ENCODE assay signal across 18 cellular contexts in the genomic region with DNA sequence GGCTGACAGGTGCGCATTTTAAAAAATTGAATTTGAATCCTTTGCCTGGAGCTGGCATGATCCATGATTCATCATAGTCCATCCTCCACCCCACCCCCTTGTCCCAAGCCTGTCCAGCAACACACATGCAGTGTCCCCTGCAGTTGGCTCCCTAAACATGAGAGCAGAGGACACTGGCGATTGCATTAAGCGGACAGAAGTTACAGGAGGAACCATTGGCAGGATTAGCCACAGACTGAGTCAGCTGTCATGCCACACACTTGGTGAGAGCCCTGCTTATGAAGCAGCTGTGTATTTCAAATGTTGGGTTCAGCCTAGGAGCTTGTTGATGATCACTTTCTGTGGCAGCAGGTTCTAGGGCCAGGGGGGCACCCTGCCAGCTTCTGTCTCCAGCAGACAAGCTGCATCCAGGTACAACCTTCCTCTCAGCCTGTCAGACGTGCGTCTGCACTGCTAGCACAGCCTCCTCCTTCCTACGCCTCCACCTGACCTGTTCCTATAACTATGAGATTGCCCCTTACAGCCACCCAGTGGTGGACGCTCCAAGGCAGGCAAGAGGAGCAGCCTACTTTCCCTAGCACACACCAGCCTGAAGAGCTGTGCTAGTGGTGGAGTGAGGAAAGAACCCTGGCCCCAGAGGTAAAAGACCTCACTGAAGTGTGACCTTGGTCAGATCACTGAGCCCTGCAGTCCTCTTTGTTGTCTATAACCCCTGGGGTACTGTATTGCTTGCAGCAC.
DNase-seq lines count a peak whose midpoint lies in the region; ATAC-seq, FAIRE-seq and TF ChIP-seq lines count a peak whose summit lies in the region.
"Had no signal": no experiment of that assay in that cellular context is flagged by ENCODE, and none has a peak within 500 bp of the region (broad histone marks: within the 10 kb centered on the region; RNA-seq: fewer than 3 reads in every experiment).

No MANE protein-coding gene starts in this region.

- TF ChIP-seq CTCF in HepG2 (CRISPR knock-in tag; IDR thresholded peaks at IDR 0.05): no peak
- no peak for TF ChIP-seq CTCF in right lobe of liver (IDR thresholded peaks at IDR 0.05)
- TF ChIP-seq CTCF in WTC11 (IDR thresholded peaks at IDR 0.05): no peak

- POLR2A ChIA-PET in HepG2 (lab: Yijun Ruan, JAX): no interaction called here
- POLR2A ChIA-PET in WTC11 (lab: Charles Lee): no interaction called here

- no peak for TF ChIP-seq EP300 in HepG2 (IDR thresholded peaks at IDR 0.05; ENCODE audit: low read depth in 2 of 2, low read length in 2 of 2)
- no peak for TF ChIP-seq EP300 in HepG2 (CRISPR knock-in tag; IDR thresholded peaks at IDR 0.05; ENCODE audit: borderline replicate concordance)

- FAIRE-seq in HepG2 (lab: Jason Lieb, UNC): no peak
- FAIRE-seq: H54 had no signal

- no TSS peak for BruUV-seq in HepG2 (replicated peaks; lab: Mats Ljungman, UMichigan)

- in situ Hi-C loops in HepG2 (cut with HindIII; ENCODE audit: extremely low pct_ligation_motif_present, low pct_unique_long_range_greater_than_20kb): no loop called here

- no peak for DNase-seq in HepG2 (ENCODE audit: low spot score)
- no peak for DNase-seq in right lobe of liver
- DNase-seq in WTC11 (ENCODE audit: low spot score): no peak
- DNase-seq in iPS-NIHi11 (ENCODE audit: low spot score): peak; percentile 27
- DNase-seq in NCI-H146 treated with DMSO at 0.1 percent for 48 hours (lab: John Stamatoyannopoulos, UW; ENCODE audit: unreplicated experiment): no peak
- DNase-seq in activated T-cell treated with anti-CD3 and anti-CD28 coated beads, Interleukin-2, amount 50 U/mL, for 4 hours: no peak
- no peak for DNase-seq in activated CD8-positive, alpha-beta memory T cell treated with anti-CD3 and anti-CD28 coated beads, Interleukin-2, amount 50 U/mL, for 4 hours
- DNase-seq: activated CD4-positive, alpha-beta memory T cell treated with anti-CD3 and anti-CD28 coated beads for 36 hours; caudate nucleus; effector CD8-positive, alpha-beta T cell; GDM1; naive B cell; NCI-H1694 treated with DMSO at 0.1 percent for 48 hours; OCI-M1; stimulated activated CD4-positive, alpha-beta T cell treated with anti-CD3 and anti-CD28 coated beads, Interleukin-12 subunit alpha, Interleukin-12 subunit beta, amount 100 ng/mL, for 4 hours; stimulated activated naive CD8-positive, alpha-beta T cell treated with anti-CD3 and anti-CD28 coated beads, Interleukin-15, Interleukin-2, amounts not matched to agents 100 U/mL and 50 U/mL, for 24 hours had no signal

- intact Hi-C loops in HepG2 (cut with micrococcal nuclease; ENCODE audit: unreplicated experiment) (no loop called here), right lobe of liver (cut with DNase I) (no loop called here)

- no peak overlapping the region for H3K4me2 ChIP-seq in HepG2 (ENCODE audit: low read depth, low read length)

- H3K4me3 Mint-ChIP-seq in WTC11: no peak overlapping the region
- no peak overlapping the region for H3K4me3 Mint-ChIP-seq in activated T-cell treated with anti-CD3 and anti-CD28 coated beads, Interleukin-2, amount 50 U/mL, for 4 hours
- H3K4me3 Mint-ChIP-seq: activated CD4-positive, alpha-beta memory T cell treated with anti-CD3 and anti-CD28 coated beads for 36 hours; naive B cell had no signal

- no peaks in the 10 kb centered on the region for H3K27me3 ChIP-seq in HepG2 (ENCODE audit: control insufficient read depth in 1 of 2, insufficient read depth in 2 of 2, low read length in 2 of 2)
- H3K27me3 ChIP-seq in right lobe of liver: no peaks in the 10 kb centered on the region

- no peaks in the 10 kb centered on the region for H4K20me1 ChIP-seq in HepG2 (ENCODE audit: insufficient read depth, low read length)

- TF ChIP-seq POLR2A in HepG2 (IDR thresholded peaks at IDR 0.05; ENCODE audit: insufficient read depth in 1 of 2, low read depth in 2 of 2, low read length in 2 of 2) (no peak), right lobe of liver (IDR thresholded peaks at IDR 0.05) (no peak)

- no peaks in the 10 kb centered on the region; the same call in none of the 2 replicates for H3K9me3 ChIP-seq in HepG2 (ENCODE audit: low read length)
- no peaks in the 10 kb centered on the region for H3K9me3 ChIP-seq in right lobe of liver

- H3K36me3 Mint-ChIP-seq in WTC11: no peaks in the 10 kb centered on the region
- H3K36me3 Mint-ChIP-seq in activated T-cell treated with anti-CD3 and anti-CD28 coated beads, Interleukin-2, amount 50 U/mL, for 4 hours (ENCODE audit: insufficient read depth): no peaks in the 10 kb centered on the region
- H3K36me3 Mint-ChIP-seq: activated CD4-positive, alpha-beta memory T cell treated with anti-CD3 and anti-CD28 coated beads for 36 hours; naive B cell had no signal

- H3K79me2 ChIP-seq in HepG2 (ENCODE audit: insufficient read depth, low read length): no peaks in the 10 kb centered on the region

- CTCF ChIA-PET in HepG2 (lab: Yijun Ruan, JAX; ENCODE audit: low intra/inter-chr PET ratio, low total read pairs) (no interaction called here), WTC11 (lab: Charles Lee) (interaction anchor here (1.0 to 1.2 kb wide), 2 partner anchors 29 to 269 kb away, joined by 3 to 5 read pairs; no protein-coding TSS in a partner anchor)

- H3K4me3 ChIP-seq in HepG2 (replicated peaks in 1 of 3; ENCODE audit: insufficient read depth in 1 of 3, low read depth in 2 of 3, low read length in 3 of 3): no peak overlapping the region
- H3K4me3 ChIP-seq in right lobe of liver: no peak overlapping the region

- no peaks in the 10 kb centered on the region for H3K9me3 Mint-ChIP-seq in WTC11
- H3K9me3 Mint-ChIP-seq in activated T-cell treated with anti-CD3 and anti-CD28 coated beads, Interleukin-2, amount 50 U/mL, for 4 hours: no peaks in the 10 kb centered on the region
- H3K9me3 Mint-ChIP-seq: activated CD4-positive, alpha-beta memory T cell treated with anti-CD3 and anti-CD28 coated beads for 36 hours had no signal

- no peak overlapping the region for H3K27ac ChIP-seq in HepG2 (ENCODE audit: extremely low read length, insufficient read depth, low read length)
- no peak overlapping the region for H3K27ac ChIP-seq in right lobe of liver

- no peak for TF ChIP-seq RAD21 in HepG2 (CRISPR knock-in tag; IDR thresholded peaks at IDR 0.05)

- no peak overlapping the region for H3K27ac Mint-ChIP-seq in WTC11
- H3K27ac Mint-ChIP-seq: activated CD4-positive, alpha-beta memory T cell treated with anti-CD3 and anti-CD28 coated beads for 36 hours; naive B cell had no signal

- H3K4me1 Mint-ChIP-seq in WTC11: peaks cover 8% of the 10 kb centered on the region
- H3K4me1 Mint-ChIP-seq in activated T-cell treated with anti-CD3 and anti-CD28 coated beads, Interleukin-2, amount 50 U/mL, for 4 hours (ENCODE audit: low read depth): peaks cover 26% of the 10 kb centered on the region
- H3K4me1 Mint-ChIP-seq: naive B cell had no signal

- WGBS in HepG2 (ENCODE audit: low lambda C conversion rate): 4% methylated on average over 7 of the region's 7 CpGs
- 82% methylated on average over 5 of the region's 7 CpGs for WGBS in right lobe of liver (ENCODE audit: insufficient coverage, low coverage, low lambda C conversion rate, missing lambda C conversion rate)

- H2AFZ ChIP-seq in HepG2 (ENCODE audit: low read length): no peak overlapping the region

- no peak overlapping the region for H3K9ac ChIP-seq in HepG2 (ENCODE audit: insufficient read depth, low read depth, low read length)

- no peaks in the 10 kb centered on the region for H3K27me3 Mint-ChIP-seq in WTC11 (ENCODE audit: low read depth)
- no peaks in the 10 kb centered on the region for H3K27me3 Mint-ChIP-seq in activated T-cell treated with anti-CD3 and anti-CD28 coated beads, Interleukin-2, amount 50 U/mL, for 4 hours (ENCODE audit: low read depth)
- H3K27me3 Mint-ChIP-seq: activated CD4-positive, alpha-beta memory T cell treated with anti-CD3 and anti-CD28 coated beads for 36 hours had no signal

- no peaks in the 10 kb centered on the region for H3K4me1 ChIP-seq in HepG2 (ENCODE audit: insufficient read depth, low read length)
- no peaks in the 10 kb centered on the region for H3K4me1 ChIP-seq in right lobe of liver

- H3K36me3 ChIP-seq in HepG2 (replicated peaks in 1 of 2; ENCODE audit: control insufficient read depth in 1 of 2, insufficient read depth in 2 of 2, low read length in 2 of 2) (no peaks in the 10 kb centered on the region), right lobe of liver (no peaks in the 10 kb centered on the region)

- ATAC-seq in HepG2 (peak; percentile 56), right lobe of liver (no peak), WTC11 (peak; percentile 90), GM18502 (IDR thresholded peaks at IDR 0.05; ENCODE audit: poor library complexity, unreplicated experiment) (no peak)
- no peak for ATAC-seq in activated T-cell treated with anti-CD3 and anti-CD28 coated beads, Interleukin-2, amount 50 U/mL, for 4 hours
- ATAC-seq: stimulated activated naive CD8-positive, alpha-beta T cell treated with anti-CD3 and anti-CD28 coated beads, Interleukin-15, Interleukin-2, amounts not matched to agents 100 U/mL and 50 U/mL, for 24 hours had no signal

TF ChIP-seq in HepG2, 621 proteins besides CTCF, POLR2A, EP300 and RAD21 (continues in another document):
- no peak for TF ChIP-seq ADNP (CRISPR knock-in tag; IDR thresholded peaks at IDR 0.05)
- no peak for TF ChIP-seq FOXK2 (IDR thresholded peaks at IDR 0.05)
- no peak for TF ChIP-seq MTF2 (CRISPR knock-in tag; IDR thresholded peaks at IDR 0.05; ENCODE audit: borderline replicate concordance)

TF ChIP-seq in WTC11, 78 proteins besides CTCF, POLR2A, EP300 and RAD21:
- TF ChIP-seq ZNF317 (CRISPR knock-in tag; IDR thresholded peaks at IDR 0.05; ENCODE audit: borderline replicate concordance, low read depth) (peak; percentile 64; the same call in 1 of the 2 replicates), E2F1 (CRISPR knock-in tag; IDR thresholded peaks at IDR 0.05) (no peak)

Comparison
In these comparisons a context has a peak if more than half of its experiments do, and no peak if none do; other contexts are left out.
1. ATAC-seq: peak in HepG2 (single experiment) and WTC11 (single experiment); none in right lobe of liver (0 of 4), activated T-cell treated with anti-CD3 and anti-CD28 coated beads, Interleukin-2, amount 50 U/mL, for 4 hours (0 of 2) and GM18502 (single experiment).
2. Of the 50 proteins assayed by ChIP-seq in both HepG2 and WTC11: peak only in HepG2: none; only in WTC11: ZNF317; in both: none; in neither: 49.